Comparison of ENCODE assay signal across 14 cellular contexts in the genomic region with DNA sequence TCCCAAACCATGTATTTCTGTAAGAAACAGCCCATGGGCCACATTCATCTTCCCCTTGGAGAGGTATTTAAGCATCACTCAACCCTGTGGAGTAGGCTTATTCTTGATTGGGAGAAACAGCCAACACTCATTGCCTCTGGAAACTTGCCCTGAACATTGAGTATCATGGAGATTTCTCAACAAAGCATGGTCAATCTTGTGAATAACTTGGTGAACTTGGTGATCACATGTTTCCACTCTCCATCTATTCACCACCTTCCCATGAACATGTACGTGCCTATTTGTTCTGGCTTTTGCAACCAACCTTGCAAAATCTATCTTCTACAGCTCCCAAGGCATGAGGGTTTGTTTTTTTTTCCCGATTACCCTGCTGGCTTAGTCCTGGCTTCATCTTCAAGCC.
DNase-seq lines count a peak whose midpoint lies in the region; ATAC-seq and TF ChIP-seq lines count a peak whose summit lies in the region.
"Had no signal": no experiment of that assay in that cellular context is flagged by ENCODE, and none has a peak within 500 bp of the region (broad histone marks: within the 10 kb centered on the region; RNA-seq: fewer than 3 reads in every experiment).

No MANE protein-coding gene starts in this region.

- H3K27ac ChIP-seq in gastroesophageal sphincter (no peak overlapping the region), gastrocnemius medialis (no peak overlapping the region)
- H3K27ac ChIP-seq: C4-2B had no signal

- H3K27me3 ChIP-seq in adipocyte (replicated peaks; ENCODE audit: control insufficient read depth, insufficient read depth, low read length), result no peaks in the 10 kb centered on the region
- H3K27me3 ChIP-seq in gastroesophageal sphincter, result no peaks in the 10 kb centered on the region
- H3K27me3 ChIP-seq in gastrocnemius medialis, result no peaks in the 10 kb centered on the region

- H3K36me3 Mint-ChIP-seq in naive thymus-derived CD8-positive, alpha-beta T cell, result no peaks in the 10 kb centered on the region
- H3K36me3 Mint-ChIP-seq: IgD-negative memory B cell had no signal

- DNase-seq in adipocyte (ENCODE audit: low read depth), result peak; percentile 58
- DNase-seq in gastrocnemius medialis, result peak; percentile 2 to 39
- no peak for DNase-seq in naive thymus-derived CD8-positive, alpha-beta T cell
- DNase-seq: ACHN; AML-193; Caco-2; CD4-positive, alpha-beta T cell had no signal

- intact Hi-C loops in gastrocnemius medialis (cut with DNase I; ENCODE audit: low total_unique reads), result no loop called here

- TF ChIP-seq POLR2A in gastroesophageal sphincter (IDR thresholded peaks at IDR 0.05) (no peak), gastrocnemius medialis (IDR thresholded peaks at IDR 0.05) (no peak)

- 86 to 89% methylated on average over 1 to 2 of the region's 2 CpGs for WGBS in gastroesophageal sphincter (ENCODE audit: low coverage in 1 of 2), 2 donors

- TF ChIP-seq EP300 in gastroesophageal sphincter (IDR thresholded peaks at IDR 0.05), result no peak

- peak overlapping the region; percentile 57 for H3K9ac ChIP-seq in adipocyte (ENCODE audit: low read length)

- H3K4me1 Mint-ChIP-seq in naive thymus-derived CD8-positive, alpha-beta T cell, result no peaks in the 10 kb centered on the region
- H3K4me1 Mint-ChIP-seq: IgD-negative memory B cell had no signal

- in situ Hi-C loops in gastrocnemius medialis (cut with MboI; ENCODE audit: low sequenced_read_pairs in 4 of 4), result loop anchor here in 2 of 4 donors (25.0 kb wide), 1 partner anchor 817 kb away; no protein-coding TSS in a partner anchor

- H3K4me3 ChIP-seq in adipocyte (ENCODE audit: low read length) (no peak overlapping the region), gastroesophageal sphincter (no peak overlapping the region), gastrocnemius medialis (no peak overlapping the region)
- H3K4me3 ChIP-seq: HAP-1 had no signal

- peaks cover 8 to 20% (median 12%) of the 10 kb centered on the region in 5 donors for H3K27me3 Mint-ChIP-seq in naive thymus-derived CD8-positive, alpha-beta T cell

- TF ChIP-seq CTCF in gastroesophageal sphincter (IDR thresholded peaks at IDR 0.05) (no peak), gastrocnemius medialis (IDR thresholded peaks at IDR 0.05 in 4 of 5, conservative IDR thresholded peaks at IDR 0.05 in 1 of 5) (no peak)

- H3K4me3 Mint-ChIP-seq in naive thymus-derived CD8-positive, alpha-beta T cell, result no peak overlapping the region
- H3K4me3 Mint-ChIP-seq: CD4-positive, alpha-beta T cell; IgD-negative memory B cell had no signal

- H3K4me1 ChIP-seq in adipocyte (ENCODE audit: control insufficient read depth, insufficient read depth, low read length) (peaks cover 53% of the 10 kb centered on the region), gastroesophageal sphincter (peaks cover 0 to 8% (median 0%) of the 10 kb centered on the region in 3 donors), gastrocnemius medialis (no peaks in the 10 kb centered on the region)
- H3K4me1 ChIP-seq: Caco-2, HAP-1 had no signal

- ATAC-seq in gastroesophageal sphincter, result peak; percentile 78
- ATAC-seq in gastrocnemius medialis, result peak; percentile 63 to 86
- no peak for ATAC-seq in GM19328 (IDR thresholded peaks at IDR 0.05; ENCODE audit: unreplicated experiment)
- no peak for ATAC-seq in naive thymus-derived CD8-positive, alpha-beta T cell
- no peak for ATAC-seq in GM19455 (IDR thresholded peaks at IDR 0.05; ENCODE audit: unreplicated experiment)
- ATAC-seq: HepG2 had no signal

- H3K9me3 Mint-ChIP-seq in naive thymus-derived CD8-positive, alpha-beta T cell, result peaks cover 0 to under 1% (median 0%) of the 10 kb centered on the region in 9 donors

- H3K9me3 ChIP-seq in adipocyte (ENCODE audit: control insufficient read depth, low read length) (no peaks in the 10 kb centered on the region), gastroesophageal sphincter (no peaks in the 10 kb centered on the region), gastrocnemius medialis (no peaks in the 10 kb centered on the region)
- H3K9me3 ChIP-seq: Caco-2, HAP-1 had no signal

- H3K36me3 ChIP-seq in adipocyte (ENCODE audit: control insufficient read depth, insufficient read depth, low read length, severe bottlenecking) (no peaks in the 10 kb centered on the region), gastroesophageal sphincter (no peaks in the 10 kb centered on the region), gastrocnemius medialis (no peaks in the 10 kb centered on the region)
- H3K36me3 ChIP-seq: HAP-1 had no signal

- H3K27ac Mint-ChIP-seq in naive thymus-derived CD8-positive, alpha-beta T cell, result no peak overlapping the region
- H3K27ac Mint-ChIP-seq: CD4-positive, alpha-beta T cell; IgD-negative memory B cell had no signal

- POLR2A ChIA-PET in naive thymus-derived CD8-positive, alpha-beta T cell (lab: Charles Lee), result no interaction called here

Comparison
In these comparisons a context has a peak if more than half of its experiments do, and no peak if none do; other contexts are left out.
1. DNase-seq: peak in adipocyte (single experiment) and gastrocnemius medialis (2 of 2); none in naive thymus-derived CD8-positive, alpha-beta T cell (0 of 10).
2. ATAC-seq: peak in gastroesophageal sphincter (single experiment) and gastrocnemius medialis (2 of 2); none in GM19328 (single experiment), naive thymus-derived CD8-positive, alpha-beta T cell (0 of 2) and GM19455 (single experiment).